In the genomic region with DNA sequence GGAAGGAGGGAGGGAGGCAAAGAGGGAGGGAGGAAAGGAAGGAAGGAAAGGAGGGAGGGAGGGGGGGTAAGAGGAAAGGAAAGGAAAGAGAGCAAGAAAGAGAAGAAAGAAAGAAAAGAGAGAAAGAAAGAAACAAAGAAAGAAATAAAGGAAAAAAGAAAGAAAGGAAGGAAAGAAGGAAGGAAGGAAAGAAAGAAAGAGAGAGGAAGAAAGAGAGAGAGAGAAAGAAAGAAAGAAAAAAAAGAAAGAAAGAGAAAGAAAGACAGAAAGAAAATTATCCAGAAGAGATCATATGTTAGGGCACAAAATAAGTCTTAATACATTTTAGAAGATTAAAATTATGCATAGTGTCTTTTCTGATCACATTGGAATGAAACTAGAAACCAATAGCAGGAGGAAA, we compare ENCODE assay signal across 1 cellular context.
TF ChIP-seq lines count a peak whose summit lies in the region.

No MANE protein-coding gene starts in this region.

TF ChIP-seq in endothelial cell of umbilical vein, 7 proteins besides CTCF, POLR2A, EP300 and RAD21:
- TF ChIP-seq GATA2 (IDR thresholded peaks at IDR 0.05; ENCODE audit: insufficient read depth, insufficient read length, low read depth, low read length) (no peak), FOS (IDR thresholded peaks at IDR 0.05; ENCODE audit: borderline replicate concordance, insufficient read depth, low read length) (no peak), JUN (IDR thresholded peaks at IDR 0.05; ENCODE audit: borderline replicate concordance, insufficient read depth, insufficient read length, low read depth) (no peak), MYC (IDR thresholded peaks at IDR 0.05; ENCODE audit: low read depth, low read length) (no peak), EZH2 (IDR thresholded peaks at IDR 0.05; ENCODE audit: borderline replicate concordance, low read depth, low read length, severe bottlenecking) (no peak), POLR2AphosphoS5 (IDR thresholded peaks at IDR 0.05; ENCODE audit: insufficient read depth, low read depth, low read length) (no peak)
- TF ChIP-seq, protein P1, sequence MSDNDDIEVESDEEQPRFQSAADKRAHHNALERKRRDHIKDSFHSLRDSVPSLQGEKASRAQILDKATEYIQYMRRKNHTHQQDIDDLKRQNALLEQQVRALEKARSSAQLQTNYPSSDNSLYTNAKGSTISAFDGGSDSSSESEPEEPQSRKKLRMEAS (IDR thresholded peaks at IDR 0.05; ENCODE audit: insufficient read depth, insufficient read length): no peak
